ENCODE assay signal across 8 cellular contexts in the genomic region with DNA sequence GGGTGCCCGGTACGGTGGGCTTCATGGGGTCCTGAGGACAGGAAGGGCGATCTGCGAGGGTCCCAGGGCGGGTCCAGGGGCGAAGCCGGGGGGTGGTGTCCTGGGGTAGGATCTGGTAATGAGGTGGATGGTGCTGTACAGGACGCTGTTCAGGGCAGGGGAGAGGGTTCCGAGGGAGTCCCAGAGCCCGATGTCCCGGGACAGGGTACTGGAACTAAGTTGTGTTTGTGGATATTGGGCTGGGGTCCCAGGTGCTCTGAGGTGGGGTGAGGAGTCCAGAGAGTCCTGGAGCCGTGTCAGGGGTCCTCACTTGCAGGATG. TPM values are rescaled to one million over a fixed set of nuclear protein-coding genes. Genes with fewer than 3 reads are reported as not detected.
A peak's percentile ranks its signal among the peaks of the same experiment; 100 is the strongest.
DNase-seq lines count a peak whose midpoint lies in the region; ATAC-seq, FAIRE-seq and TF ChIP-seq lines count a peak whose summit lies in the region.

No MANE protein-coding gene starts in this region.

- H3K4me3 Mint-ChIP-seq in Caco-2 (ENCODE audit: unreplicated experiment) = peak overlapping the region; percentile 85

- H3K9me3 Mint-ChIP-seq in Caco-2 (ENCODE audit: unreplicated experiment) = peaks cover 8% of the 10 kb centered on the region

- H3K27ac ChIP-seq in angular gyrus (ENCODE audit: low read depth, low read length) = peak overlapping the region; percentile 77
- H3K27ac ChIP-seq in left lung = peak overlapping the region; percentile 92 to 93
- H3K27ac ChIP-seq in transverse colon = peak overlapping the region; percentile 85 to 94 (median 92)

- H3K27me3 ChIP-seq in Caco-2 (replicated peaks; ENCODE audit: control insufficient read depth, insufficient read depth, low read length) = no peaks in the 10 kb centered on the region
- no peaks in the 10 kb centered on the region for H3K27me3 ChIP-seq in left lung
- H3K27me3 ChIP-seq in transverse colon = no peaks in the 10 kb centered on the region

- H3K4me1 Mint-ChIP-seq in Caco-2 (ENCODE audit: low read depth, unreplicated experiment) = no peaks in the 10 kb centered on the region

- BruUV-seq in Caco-2 (replicated peaks; lab: Mats Ljungman, UMichigan) = no TSS peak

- H3K27me3 Mint-ChIP-seq in Caco-2 (ENCODE audit: insufficient read depth, unreplicated experiment) = no peaks in the 10 kb centered on the region

- no peak for TF ChIP-seq POLR2A in transverse colon (IDR thresholded peaks at IDR 0.05)

- peak overlapping the region; percentile 71 for H3K27ac Mint-ChIP-seq in Caco-2 (ENCODE audit: unreplicated experiment)

- 2% methylated on average over 12 of the region's 12 CpGs; no CpG with 5 or more reads in 1 of the 2 donors for WGBS in transverse colon (ENCODE audit: low coverage in 1 of 2), 2 donors

- peaks cover 14% of the 10 kb centered on the region; the same call in 1 of the 2 replicates for H3K4me1 ChIP-seq in Caco-2
- H3K4me1 ChIP-seq in left lung = peaks cover 8 to 39% of the 10 kb centered on the region in 2 donors
- H3K4me1 ChIP-seq in transverse colon = peaks cover 17 to 38% (median 30%) of the 10 kb centered on the region in 4 donors

- 0 out of 2 replicates have a peak, but pooled peaks cover 3% of the 10 kb centered on the region for H3K9me3 ChIP-seq in Caco-2
- peaks cover 0 to 7% of the 10 kb centered on the region in 2 donors for H3K9me3 ChIP-seq in left lung
- no peaks in the 10 kb centered on the region for H3K9me3 ChIP-seq in transverse colon

- FAIRE-seq in D721Med (lab: Jason Lieb, UNC) = no peak

- TF ChIP-seq CTCF in Caco-2 (IDR thresholded peaks at IDR 0.05; ENCODE audit: insufficient read depth in 1 of 2, low read depth in 1 of 2, low read length in 1 of 2, severe bottlenecking in 1 of 2, unreplicated experiment in 1 of 2) (no peak), left lung (IDR thresholded peaks at IDR 0.05) (no peak), transverse colon (IDR thresholded peaks at IDR 0.05) (no peak), D721Med (IDR thresholded peaks at IDR 0.05; ENCODE audit: insufficient read depth, missing control alignments) (no peak)

- POLR2A ChIA-PET in Caco-2 (lab: Charles Lee) = interaction anchor here (0.5 to 1.8 kb wide), 12 partner anchors 10 to 205 kb away, joined by 3 to 19 read pairs (median 5); partner anchors contain the start of genes CRKL, P2RX6 and THAP7

- in situ Hi-C loops in transverse colon (cut with MboI; ENCODE audit: low pct_ligation_motif_present in 1 of 4, low pct_unique_long_range_greater_than_20kb in 1 of 4, low sequenced_read_pairs in 3 of 4) = no loop called here

- intact Hi-C loops in Caco-2 (cut with micrococcal nuclease; ENCODE audit: unreplicated experiment) = loop anchor here (1.0 kb wide), 1 partner anchor 20 kb away; the partner anchor contains the start of gene THAP7
- intact Hi-C loops in left lung (cut with DNase I) = no loop called here
- intact Hi-C loops in transverse colon (cut with DNase I; ENCODE audit: low total_unique reads) = no loop called here

- DNase-seq in Caco-2 = no peak
- DNase-seq in left lung = no peak
- DNase-seq in transverse colon = no peak
- no peak for DNase-seq in iPS-NIHi7 (ENCODE audit: extremely low spot score)
- DNase-seq in D721Med (ENCODE audit: insufficient read length, low spot score) = no peak
- no peak for DNase-seq in LoVo (ENCODE audit: low spot score)

- TF ChIP-seq EP300 in transverse colon (IDR thresholded peaks at IDR 0.05; ENCODE audit: low read depth) = no peak

- peak overlapping the region; percentile 95 for H3K4me3 ChIP-seq in Caco-2 (ENCODE audit: low read depth, low read length)
- peak overlapping the region; percentile 74 to 84 for H3K4me3 ChIP-seq in left lung
- H3K4me3 ChIP-seq in transverse colon = peak overlapping the region; percentile 58 to 73 (median 62)

- H3K36me3 Mint-ChIP-seq in Caco-2 (ENCODE audit: insufficient read depth, unreplicated experiment) = peaks cover 8% of the 10 kb centered on the region

- ATAC-seq in HG02973 (IDR thresholded peaks at IDR 0.05; ENCODE audit: unreplicated experiment) = peak; percentile 7
- ATAC-seq in left lung = peak; percentile 5

- CTCF ChIA-PET in Caco-2 (lab: Charles Lee) = interaction anchor here (0.6 to 1.2 kb wide), 11 partner anchors 10 to 179 kb away, joined by 3 to 17 read pairs (median 6); partner anchors contain the start of gene CRKL

- H3K36me3 ChIP-seq in Caco-2 (ENCODE audit: control insufficient read depth, insufficient read depth, low read length) = no peaks in the 10 kb centered on the region
- H3K36me3 ChIP-seq in left lung = peaks cover 0 to 20% of the 10 kb centered on the region in 2 donors
- peaks cover 0 to 9% (median 0%) of the 10 kb centered on the region in 4 donors for H3K36me3 ChIP-seq in transverse colon

RNA-seq across cellular contexts. Expression of gene LZTR1, which starts 0.4 kb away (rescaled TPM):
- total RNA-seq in Caco-2 (2022) = 37.2 and 41.3 TPM in 2 replicates
- 10 to 100 TPM; 60.0 to 71.9 TPM for total RNA-seq in left lung
- total RNA-seq in transverse colon = 10 to 100 TPM; 40.2 to 90.5 (median 59.3) TPM

RNA-seq across cellular contexts. Expression of gene AIFM3, which starts 15.5 kb away (rescaled TPM):
- 0.73 and 3.0 TPM in 2 replicates for total RNA-seq in Caco-2 (2022)
- total RNA-seq in left lung = 1 to 10 TPM; 6.0 to 6.5 TPM
- total RNA-seq in transverse colon = 100 to 1,000 TPM; 112 to 150 (median 126) TPM

RNA-seq across cellular contexts. Expression of gene THAP7, which starts 19.4 kb away (rescaled TPM):
- 29.1 and 30.6 TPM in 2 replicates for total RNA-seq in Caco-2 (2022)
- total RNA-seq in left lung = 10 to 100 TPM; 17.8 to 23.8 TPM
- 10 to 100 TPM; 27.0 to 51.5 (median 32.7) TPM for total RNA-seq in transverse colon

RNA-seq across cellular contexts. Expression of gene P2RX6, which starts 32.4 kb away (rescaled TPM):
- total RNA-seq in Caco-2 (2022) (0.11 TPM in 1 of 2 replicates, not detected in the other), left lung (1 to 10 TPM in 1 of 2 donors, under 1 TPM in 1; 0.20 to 1.7 TPM), transverse colon (1 to 10 TPM in 1 of 4 donors, under 1 TPM in 2, not detected in 1; 0.40 to 1.7 (median 0.82) TPM)

RNA-seq across cellular contexts. Expression of gene SLC7A4, which starts 49.8 kb away (rescaled TPM):
- total RNA-seq in Caco-2 (2022) = 1.9 and 2.1 TPM in 2 replicates
- total RNA-seq in left lung = 1 to 10 TPM in 1 of 2 donors, under 1 TPM in 1; 0.31 to 3.0 TPM
- 1 to 10 TPM in 1 of 4 donors, under 1 TPM in 1, not detected in 2; 0.64 to 4.1 TPM for total RNA-seq in transverse colon

Comparison
In these comparisons a context has a peak if more than half of its experiments do, and no peak if none do; other contexts are left out.
1. RNA of gene AIFM3, which starts 15.5 kb away (total RNA-seq): 112 to 150 TPM in transverse colon; 6.0 to 6.5 TPM in left lung and 0.73 to 3.0 TPM in Caco-2; every median in the first group is over 10 times any median in the second.
2. Peak in every context shown above with its lines, with median percentiles within 50 percentile points of each other: H3K4me3 ChIP-seq and H3K27ac ChIP-seq.